1 cellular context compared by ENCODE assay signal in the genomic region with DNA sequence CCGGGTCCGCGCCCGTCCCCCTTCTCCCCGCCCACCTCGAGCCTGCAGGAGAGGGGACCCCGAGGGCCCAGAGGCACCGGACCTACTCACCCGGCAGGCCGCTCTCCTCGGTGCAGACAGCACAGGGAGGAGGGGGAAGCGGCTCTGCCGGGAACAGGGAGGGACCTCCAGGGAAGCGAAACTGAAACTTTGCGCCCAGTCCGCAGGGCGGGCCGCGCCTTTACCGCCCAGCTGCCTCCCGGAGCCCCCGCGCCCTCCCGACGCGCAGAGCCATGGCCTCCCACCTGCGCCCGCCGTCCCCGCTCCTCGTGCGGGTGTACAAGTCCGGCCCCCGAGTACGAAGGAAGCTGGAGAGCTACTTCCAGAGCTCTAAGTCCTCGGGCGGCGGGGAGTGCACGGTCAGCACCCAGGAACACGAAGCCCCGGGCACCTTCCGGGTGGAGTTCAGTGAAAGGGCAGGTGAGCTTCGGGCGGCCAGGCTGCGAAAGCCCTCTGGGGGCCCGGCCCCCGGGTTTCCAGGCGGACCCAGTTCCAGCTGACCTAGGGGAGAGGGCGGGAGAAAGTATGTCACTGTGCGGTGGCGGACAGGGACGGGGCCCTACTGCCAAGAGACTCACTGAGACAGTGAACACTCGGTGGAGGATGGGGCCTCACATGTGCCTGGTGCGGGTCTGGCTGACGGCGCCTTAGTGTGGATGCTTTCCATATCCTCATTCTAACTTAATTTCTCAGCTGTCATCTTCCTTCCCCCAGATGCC.
TF ChIP-seq lines count a peak whose summit lies in the region.

A gene (plus strand): TSS at position 184 of the 758 bp plus-strand sequence. CDS start 89 bp downstream, at position 273.
A gene (minus strand): TSS at position 146 of the 758 bp plus-strand sequence. CDS start 4,680 bp downstream, outside the sequence.

TF ChIP-seq in HepG2, 621 proteins besides CTCF, POLR2A, EP300 and RAD21 (continued from another document and continues in another):
- TF ChIP-seq, protein P1, sequence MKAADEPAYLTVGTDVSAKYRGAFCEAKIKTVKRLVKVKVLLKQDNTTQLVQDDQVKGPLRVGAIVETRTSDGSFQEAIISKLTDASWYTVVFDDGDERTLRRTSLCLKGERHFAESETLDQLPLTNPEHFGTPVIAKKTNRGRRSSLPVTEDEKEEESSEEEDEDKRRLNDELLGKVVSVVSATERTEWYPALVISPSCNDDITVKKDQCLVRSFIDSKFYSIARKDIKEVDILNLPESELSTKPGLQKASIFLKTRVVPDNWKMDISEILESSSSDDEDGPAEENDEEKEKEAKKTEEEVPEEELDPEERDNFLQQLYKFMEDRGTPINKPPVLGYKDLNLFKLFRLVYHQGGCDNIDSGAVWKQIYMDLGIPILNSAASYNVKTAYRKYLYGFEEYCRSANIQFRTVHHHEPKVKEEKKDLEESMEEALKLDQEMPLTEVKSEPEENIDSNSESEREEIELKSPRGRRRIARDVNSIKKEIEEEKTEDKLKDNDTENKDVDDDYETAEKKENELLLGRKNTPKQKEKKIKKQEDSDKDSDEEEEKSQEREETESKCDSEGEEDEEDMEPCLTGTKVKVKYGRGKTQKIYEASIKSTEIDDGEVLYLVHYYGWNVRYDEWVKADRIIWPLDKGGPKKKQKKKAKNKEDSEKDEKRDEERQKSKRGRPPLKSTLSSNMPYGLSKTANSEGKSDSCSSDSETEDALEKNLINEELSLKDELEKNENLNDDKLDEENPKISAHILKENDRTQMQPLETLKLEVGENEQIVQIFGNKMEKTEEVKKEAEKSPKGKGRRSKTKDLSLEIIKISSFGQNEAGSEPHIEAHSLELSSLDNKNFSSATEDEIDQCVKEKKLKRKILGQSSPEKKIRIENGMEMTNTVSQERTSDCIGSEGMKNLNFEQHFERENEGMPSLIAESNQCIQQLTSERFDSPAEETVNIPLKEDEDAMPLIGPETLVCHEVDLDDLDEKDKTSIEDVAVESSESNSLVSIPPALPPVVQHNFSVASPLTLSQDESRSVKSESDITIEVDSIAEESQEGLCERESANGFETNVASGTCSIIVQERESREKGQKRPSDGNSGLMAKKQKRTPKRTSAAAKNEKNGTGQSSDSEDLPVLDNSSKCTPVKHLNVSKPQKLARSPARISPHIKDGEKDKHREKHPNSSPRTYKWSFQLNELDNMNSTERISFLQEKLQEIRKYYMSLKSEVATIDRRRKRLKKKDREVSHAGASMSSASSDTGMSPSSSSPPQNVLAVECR (CRISPR knock-in tag; IDR thresholded peaks at IDR 0.05; ENCODE audit: borderline replicate concordance) = peak; percentile 90
- TF ChIP-seq SP1 (IDR thresholded peaks at IDR 0.05) = no peak
- no peak for TF ChIP-seq SP1 (CRISPR knock-in tag; IDR thresholded peaks at IDR 0.05)
- TF ChIP-seq HIVEP1 (CRISPR knock-in tag; IDR thresholded peaks at IDR 0.05) = peak; percentile 87
- peak; percentile 52; the same call in 1 of the 2 replicates for TF ChIP-seq YEATS2 (CRISPR knock-in tag; IDR thresholded peaks at IDR 0.05; ENCODE audit: borderline replicate concordance)
- TF ChIP-seq GABPB1 (CRISPR knock-in tag; IDR thresholded peaks at IDR 0.05) = peak; percentile 85; the same call in 1 of the 2 replicates
- TF ChIP-seq, protein P2, sequence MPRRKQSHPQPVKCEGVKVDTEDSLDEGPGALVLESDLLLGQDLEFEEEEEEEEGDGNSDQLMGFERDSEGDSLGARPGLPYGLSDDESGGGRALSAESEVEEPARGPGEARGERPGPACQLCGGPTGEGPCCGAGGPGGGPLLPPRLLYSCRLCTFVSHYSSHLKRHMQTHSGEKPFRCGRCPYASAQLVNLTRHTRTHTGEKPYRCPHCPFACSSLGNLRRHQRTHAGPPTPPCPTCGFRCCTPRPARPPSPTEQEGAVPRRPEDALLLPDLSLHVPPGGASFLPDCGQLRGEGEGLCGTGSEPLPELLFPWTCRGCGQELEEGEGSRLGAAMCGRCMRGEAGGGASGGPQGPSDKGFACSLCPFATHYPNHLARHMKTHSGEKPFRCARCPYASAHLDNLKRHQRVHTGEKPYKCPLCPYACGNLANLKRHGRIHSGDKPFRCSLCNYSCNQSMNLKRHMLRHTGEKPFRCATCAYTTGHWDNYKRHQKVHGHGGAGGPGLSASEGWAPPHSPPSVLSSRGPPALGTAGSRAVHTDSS (CRISPR knock-in tag; conservative IDR thresholded peaks at IDR 0.05) = no peak
- TF ChIP-seq ZNF432 (CRISPR knock-in tag; IDR thresholded peaks at IDR 0.05; ENCODE audit: borderline replicate concordance) = no peak
- TF ChIP-seq ZEB1 (IDR thresholded peaks at IDR 0.05; ENCODE audit: insufficient replicate concordance, low read depth) = no peak
- TF ChIP-seq GTF2F1 (IDR thresholded peaks at IDR 0.05; ENCODE audit: low read length) = no peak
- TF ChIP-seq, protein P3, sequence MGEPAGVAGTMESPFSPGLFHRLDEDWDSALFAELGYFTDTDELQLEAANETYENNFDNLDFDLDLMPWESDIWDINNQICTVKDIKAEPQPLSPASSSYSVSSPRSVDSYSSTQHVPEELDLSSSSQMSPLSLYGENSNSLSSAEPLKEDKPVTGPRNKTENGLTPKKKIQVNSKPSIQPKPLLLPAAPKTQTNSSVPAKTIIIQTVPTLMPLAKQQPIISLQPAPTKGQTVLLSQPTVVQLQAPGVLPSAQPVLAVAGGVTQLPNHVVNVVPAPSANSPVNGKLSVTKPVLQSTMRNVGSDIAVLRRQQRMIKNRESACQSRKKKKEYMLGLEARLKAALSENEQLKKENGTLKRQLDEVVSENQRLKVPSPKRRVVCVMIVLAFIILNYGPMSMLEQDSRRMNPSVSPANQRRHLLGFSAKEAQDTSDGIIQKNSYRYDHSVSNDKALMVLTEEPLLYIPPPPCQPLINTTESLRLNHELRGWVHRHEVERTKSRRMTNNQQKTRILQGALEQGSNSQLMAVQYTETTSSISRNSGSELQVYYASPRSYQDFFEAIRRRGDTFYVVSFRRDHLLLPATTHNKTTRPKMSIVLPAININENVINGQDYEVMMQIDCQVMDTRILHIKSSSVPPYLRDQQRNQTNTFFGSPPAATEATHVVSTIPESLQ (CRISPR knock-in tag; conservative IDR thresholded peaks at IDR 0.05) = no peak
- no peak for TF ChIP-seq ZNF367 (CRISPR knock-in tag; IDR thresholded peaks at IDR 0.05; ENCODE audit: borderline replicate concordance)
- TF ChIP-seq TAF15 (IDR thresholded peaks at IDR 0.05; ENCODE audit: low read depth, low read length, poor library complexity, severe bottlenecking) = peak; percentile 87
- TF ChIP-seq, protein P4, sequence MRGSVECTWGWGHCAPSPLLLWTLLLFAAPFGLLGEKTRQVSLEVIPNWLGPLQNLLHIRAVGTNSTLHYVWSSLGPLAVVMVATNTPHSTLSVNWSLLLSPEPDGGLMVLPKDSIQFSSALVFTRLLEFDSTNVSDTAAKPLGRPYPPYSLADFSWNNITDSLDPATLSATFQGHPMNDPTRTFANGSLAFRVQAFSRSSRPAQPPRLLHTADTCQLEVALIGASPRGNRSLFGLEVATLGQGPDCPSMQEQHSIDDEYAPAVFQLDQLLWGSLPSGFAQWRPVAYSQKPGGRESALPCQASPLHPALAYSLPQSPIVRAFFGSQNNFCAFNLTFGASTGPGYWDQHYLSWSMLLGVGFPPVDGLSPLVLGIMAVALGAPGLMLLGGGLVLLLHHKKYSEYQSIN (CRISPR knock-in tag; IDR thresholded peaks at IDR 0.05; ENCODE audit: borderline replicate concordance) = no peak
- TF ChIP-seq FOXC1 (CRISPR knock-in tag; IDR thresholded peaks at IDR 0.05; ENCODE audit: borderline replicate concordance) = peak; percentile 60; the same call in 1 of the 2 replicates
- TF ChIP-seq NFIB (CRISPR knock-in tag; IDR thresholded peaks at IDR 0.05; ENCODE audit: borderline replicate concordance) = no peak
- no peak; the same call in 1 of the 2 replicates for TF ChIP-seq ZNF235 (CRISPR knock-in tag; IDR thresholded peaks at IDR 0.05; ENCODE audit: borderline replicate concordance)
- TF ChIP-seq HNF4A (CRISPR knock-in tag; IDR thresholded peaks at IDR 0.05) = peak; percentile 36; the same call in 1 of the 2 replicates
- TF ChIP-seq MATR3 (CRISPR knock-in tag; IDR thresholded peaks at IDR 0.05) = no peak
- no peak for TF ChIP-seq ZNF24 (IDR thresholded peaks at IDR 0.05)
- TF ChIP-seq PRPF4 (IDR thresholded peaks at IDR 0.05; ENCODE audit: low read depth, low read length, poor library complexity, severe bottlenecking) = no peak
- no peak for TF ChIP-seq DNMT1 (CRISPR knock-in tag; IDR thresholded peaks at IDR 0.05)
- peak; percentile 87 for TF ChIP-seq ZNF333 (CRISPR knock-in tag; IDR thresholded peaks at IDR 0.05; ENCODE audit: borderline replicate concordance)
- 0 out of 2 replicates have a peak, but pooled peaks have one; percentile 35 for TF ChIP-seq ZNF251 (CRISPR knock-in tag; IDR thresholded peaks at IDR 0.05)
- no peak for TF ChIP-seq ATAD3A (CRISPR knock-in tag; IDR thresholded peaks at IDR 0.05)
- TF ChIP-seq ZNF446 (CRISPR knock-in tag; IDR thresholded peaks at IDR 0.05) = peak; percentile 73; the same call in 1 of the 2 replicates
- TF ChIP-seq, protein P5, sequence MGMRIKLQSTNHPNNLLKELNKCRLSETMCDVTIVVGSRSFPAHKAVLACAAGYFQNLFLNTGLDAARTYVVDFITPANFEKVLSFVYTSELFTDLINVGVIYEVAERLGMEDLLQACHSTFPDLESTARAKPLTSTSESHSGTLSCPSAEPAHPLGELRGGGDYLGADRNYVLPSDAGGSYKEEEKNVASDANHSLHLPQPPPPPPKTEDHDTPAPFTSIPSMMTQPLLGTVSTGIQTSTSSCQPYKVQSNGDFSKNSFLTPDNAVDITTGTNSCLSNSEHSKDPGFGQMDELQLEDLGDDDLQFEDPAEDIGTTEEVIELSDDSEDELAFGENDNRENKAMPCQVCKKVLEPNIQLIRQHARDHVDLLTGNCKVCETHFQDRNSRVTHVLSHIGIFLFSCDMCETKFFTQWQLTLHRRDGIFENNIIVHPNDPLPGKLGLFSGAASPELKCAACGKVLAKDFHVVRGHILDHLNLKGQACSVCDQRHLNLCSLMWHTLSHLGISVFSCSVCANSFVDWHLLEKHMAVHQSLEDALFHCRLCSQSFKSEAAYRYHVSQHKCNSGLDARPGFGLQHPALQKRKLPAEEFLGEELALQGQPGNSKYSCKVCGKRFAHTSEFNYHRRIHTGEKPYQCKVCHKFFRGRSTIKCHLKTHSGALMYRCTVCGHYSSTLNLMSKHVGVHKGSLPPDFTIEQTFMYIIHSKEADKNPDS (CRISPR knock-in tag; IDR thresholded peaks at IDR 0.05) = no peak
- TF ChIP-seq ZNF160 (CRISPR knock-in tag; IDR thresholded peaks at IDR 0.05) = peak; percentile 74
- no peak for TF ChIP-seq ZNF615 (CRISPR knock-in tag; IDR thresholded peaks at IDR 0.05; ENCODE audit: borderline replicate concordance)
- TF ChIP-seq ZNF143 (CRISPR knock-in tag; IDR thresholded peaks at IDR 0.05) = peak; percentile 44; the same call in 1 of the 2 replicates
- TF ChIP-seq, protein P6, sequence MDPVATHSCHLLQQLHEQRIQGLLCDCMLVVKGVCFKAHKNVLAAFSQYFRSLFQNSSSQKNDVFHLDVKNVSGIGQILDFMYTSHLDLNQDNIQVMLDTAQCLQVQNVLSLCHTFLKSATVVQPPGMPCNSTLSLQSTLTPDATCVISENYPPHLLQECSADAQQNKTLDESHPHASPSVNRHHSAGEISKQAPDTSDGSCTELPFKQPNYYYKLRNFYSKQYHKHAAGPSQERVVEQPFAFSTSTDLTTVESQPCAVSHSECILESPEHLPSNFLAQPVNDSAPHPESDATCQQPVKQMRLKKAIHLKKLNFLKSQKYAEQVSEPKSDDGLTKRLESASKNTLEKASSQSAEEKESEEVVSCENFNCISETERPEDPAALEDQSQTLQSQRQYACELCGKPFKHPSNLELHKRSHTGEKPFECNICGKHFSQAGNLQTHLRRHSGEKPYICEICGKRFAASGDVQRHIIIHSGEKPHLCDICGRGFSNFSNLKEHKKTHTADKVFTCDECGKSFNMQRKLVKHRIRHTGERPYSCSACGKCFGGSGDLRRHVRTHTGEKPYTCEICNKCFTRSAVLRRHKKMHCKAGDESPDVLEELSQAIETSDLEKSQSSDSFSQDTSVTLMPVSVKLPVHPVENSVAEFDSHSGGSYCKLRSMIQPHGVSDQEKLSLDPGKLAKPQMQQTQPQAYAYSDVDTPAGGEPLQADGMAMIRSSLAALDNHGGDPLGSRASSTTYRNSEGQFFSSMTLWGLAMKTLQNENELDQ (CRISPR knock-in tag; IDR thresholded peaks at IDR 0.05; ENCODE audit: borderline replicate concordance) = no peak
- TF ChIP-seq ZNF761 (CRISPR knock-in tag; conservative IDR thresholded peaks at IDR 0.05) = peak; percentile 85; the same call in 1 of the 2 replicates
- TF ChIP-seq ZNF256 (CRISPR knock-in tag; conservative IDR thresholded peaks at IDR 0.05) = no peak
- peak; percentile 87; the same call in 1 of the 2 replicates for TF ChIP-seq ZNF616 (CRISPR knock-in tag; IDR thresholded peaks at IDR 0.05; ENCODE audit: low read depth)
- no peak for TF ChIP-seq TCF7L2 (IDR thresholded peaks at IDR 0.05; ENCODE audit: low read depth, low read length)
- TF ChIP-seq, protein P7, sequence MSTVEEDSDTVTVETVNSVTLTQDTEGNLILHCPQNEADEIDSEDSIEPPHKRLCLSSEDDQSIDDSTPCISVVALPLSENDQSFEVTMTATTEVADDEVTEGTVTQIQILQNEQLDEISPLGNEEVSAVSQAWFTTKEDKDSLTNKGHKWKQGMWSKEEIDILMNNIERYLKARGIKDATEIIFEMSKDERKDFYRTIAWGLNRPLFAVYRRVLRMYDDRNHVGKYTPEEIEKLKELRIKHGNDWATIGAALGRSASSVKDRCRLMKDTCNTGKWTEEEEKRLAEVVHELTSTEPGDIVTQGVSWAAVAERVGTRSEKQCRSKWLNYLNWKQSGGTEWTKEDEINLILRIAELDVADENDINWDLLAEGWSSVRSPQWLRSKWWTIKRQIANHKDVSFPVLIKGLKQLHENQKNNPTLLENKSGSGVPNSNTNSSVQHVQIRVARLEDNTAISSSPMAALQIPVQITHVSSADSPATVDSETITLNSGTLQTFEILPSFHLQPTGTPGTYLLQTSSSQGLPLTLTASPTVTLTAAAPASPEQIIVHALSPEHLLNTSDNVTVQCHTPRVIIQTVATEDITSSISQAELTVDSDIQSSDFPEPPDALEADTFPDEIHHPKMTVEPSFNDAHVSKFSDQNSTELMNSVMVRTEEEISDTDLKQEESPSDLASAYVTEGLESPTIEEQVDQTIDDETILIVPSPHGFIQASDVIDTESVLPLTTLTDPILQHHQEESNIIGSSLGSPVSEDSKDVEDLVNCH (CRISPR knock-in tag; IDR thresholded peaks at IDR 0.05) = peak; percentile 86; the same call in 1 of the 2 replicates
- no peak; the same call in 1 of the 2 replicates for TF ChIP-seq ZNF17 (CRISPR knock-in tag; IDR thresholded peaks at IDR 0.05)
- TF ChIP-seq, protein P8, sequence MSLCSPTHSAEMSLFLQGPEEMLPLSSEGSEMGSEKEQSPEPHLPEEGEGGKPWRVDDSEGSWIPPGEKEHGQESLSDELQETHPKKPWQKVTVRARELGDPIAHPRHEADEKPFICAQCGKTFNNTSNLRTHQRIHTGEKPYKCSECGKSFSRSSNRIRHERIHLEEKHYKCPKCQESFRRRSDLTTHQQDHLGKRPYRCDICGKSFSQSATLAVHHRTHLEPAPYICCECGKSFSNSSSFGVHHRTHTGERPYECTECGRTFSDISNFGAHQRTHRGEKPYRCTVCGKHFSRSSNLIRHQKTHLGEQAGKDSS (CRISPR knock-in tag; IDR thresholded peaks at IDR 0.05; ENCODE audit: borderline replicate concordance, low read depth) = 0 out of 2 replicates have a peak, but pooled peaks have one; percentile 54
- peak; percentile 86; the same call in 1 of the 2 replicates for TF ChIP-seq ZNF274 (CRISPR knock-in tag; IDR thresholded peaks at IDR 0.05)
- no peak for TF ChIP-seq CEBPB (IDR thresholded peaks at IDR 0.05; ENCODE audit: borderline replicate concordance, low read depth, low read length)
